In the genomic region with DNA sequence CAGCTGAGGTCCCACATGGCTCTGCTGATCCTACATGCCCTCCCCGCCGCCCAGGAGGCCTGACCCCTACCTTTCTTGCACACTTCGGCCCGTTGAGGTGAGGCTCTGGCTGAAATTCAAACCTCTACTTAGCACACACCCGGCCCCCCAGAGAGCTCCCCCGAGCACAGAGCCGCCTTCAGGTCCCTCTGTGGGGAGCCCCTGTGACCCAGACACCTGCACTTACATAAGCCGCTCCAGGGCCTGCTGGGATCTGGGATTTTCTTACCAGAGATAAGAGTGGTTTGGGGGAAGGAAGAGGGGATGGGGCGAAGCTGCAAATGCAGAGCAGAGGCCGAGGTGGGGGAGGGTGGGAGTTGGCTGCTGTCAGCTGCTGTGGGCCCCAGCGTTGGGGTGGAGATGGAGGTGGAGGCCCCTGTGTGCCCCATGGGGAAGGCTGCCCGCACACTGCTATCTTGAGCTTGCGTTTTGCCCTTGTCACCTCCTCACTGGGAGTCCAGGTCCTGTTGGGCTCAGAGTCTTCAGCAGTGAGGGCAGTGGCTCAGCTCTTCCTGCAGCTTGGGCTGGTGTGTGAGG, we compare ENCODE assay signal across 21 cellular contexts. TPM values are rescaled to one million over a fixed set of nuclear protein-coding genes. Genes with fewer than 3 reads are reported as not detected.
DNase-seq lines count a peak whose midpoint lies in the region; ATAC-seq and TF ChIP-seq lines count a peak whose summit lies in the region.
"Had no signal": no experiment of that assay in that cellular context is flagged by ENCODE, and none has a peak within 500 bp of the region (broad histone marks: within the 10 kb centered on the region; RNA-seq: fewer than 3 reads in every experiment).

No MANE protein-coding gene starts in this region.

- H3K36me3 ChIP-seq in H7 (replicated peaks; ENCODE audit: control insufficient read depth, insufficient read depth, low read length) (peaks cover 21% of the 10 kb centered on the region), Loucy (ENCODE audit: insufficient read depth, low read length) (peaks cover 19% of the 10 kb centered on the region; the same call in 1 of the 2 replicates), trophoblast cell (ENCODE audit: control insufficient read depth in 1 of 2, insufficient read depth in 2 of 2, low read length in 2 of 2) (peaks cover 43 to 46% of the 10 kb centered on the region in 2 experiments)

- no peak overlapping the region for H3K4me3 ChIP-seq in H7 (ENCODE audit: insufficient read depth, low read depth, low read length)
- peak overlapping the region; percentile 91 for H3K4me3 ChIP-seq in Loucy (ENCODE audit: low read length, poor library complexity, severe bottlenecking)
- H3K4me3 ChIP-seq in fibroblast of villous mesenchyme (ENCODE audit: low read depth, low read length), result no peak overlapping the region
- no peak overlapping the region for H3K4me3 ChIP-seq in trophoblast cell (ENCODE audit: low read depth, low read length)
- H3K4me3 ChIP-seq: smooth muscle cell, testis had no signal

- H3K9me2 ChIP-seq in Loucy (replicated peaks; ENCODE audit: low read depth, low read length), result no peaks in the 10 kb centered on the region

- CTCF ChIA-PET in HEK293T (lab: Yijun Ruan, JAX), result no interaction called here

- H3K4me2 ChIP-seq in Loucy (ENCODE audit: low read depth, low read length, poor library complexity, severe bottlenecking) (peak overlapping the region; percentile 96), trophoblast cell (ENCODE audit: low read length) (no peak overlapping the region)
- H3K4me2 ChIP-seq: smooth muscle cell had no signal

- no peak overlapping the region for H3K14ac ChIP-seq in trophoblast cell (ENCODE audit: low read length)

- peaks cover 5% of the 10 kb centered on the region; the same call in 1 of the 2 replicates for H3F3A ChIP-seq in Loucy (ENCODE audit: low read depth)

- H2BK120ac ChIP-seq in trophoblast cell (ENCODE audit: insufficient read depth, low read length, poor library complexity), result no peak overlapping the region

- H3K27ac ChIP-seq in trophoblast cell (ENCODE audit: low read depth, low read length), result no peak overlapping the region
- H3K27ac ChIP-seq: testis had no signal

- H2AFZ ChIP-seq in Loucy (ENCODE audit: low read length) (no peak overlapping the region), trophoblast cell (ENCODE audit: insufficient read depth, low read length, poor library complexity) (no peak overlapping the region)

- whole genome bisulfite sequencing in trophoblast cell (ENCODE audit: extremely low coverage, insufficient coverage, insufficient read length), result no CpG with 5 or more reads among the region's 13 CpGs

- peaks cover 5% of the 10 kb centered on the region for H4K20me1 ChIP-seq in Loucy (ENCODE audit: insufficient read depth, low read length, poor library complexity, severe bottlenecking)

- H3K79me2 ChIP-seq in Loucy (ENCODE audit: insufficient read depth, low read length) (peaks cover 27% of the 10 kb centered on the region), trophoblast cell (ENCODE audit: control insufficient read depth, insufficient read depth, low read length, poor library complexity) (no peaks in the 10 kb centered on the region)

- H3K4me1 ChIP-seq in Loucy (ENCODE audit: insufficient read depth, low read length, poor library complexity, severe bottlenecking) (peaks cover 57% of the 10 kb centered on the region), trophoblast cell (ENCODE audit: control insufficient read depth in 1 of 2, insufficient read depth in 2 of 2, low read length in 2 of 2) (peaks cover 3 to 8% of the 10 kb centered on the region in 2 experiments)
- H3K4me1 ChIP-seq: testis had no signal

- TF ChIP-seq CTCF in Loucy (conservative IDR thresholded peaks at IDR 0.05; ENCODE audit: low read length), result no peak
- no peak for TF ChIP-seq CTCF in fibroblast of villous mesenchyme (IDR thresholded peaks at IDR 0.05; ENCODE audit: insufficient read depth, low read depth, low read length)

- H3K9ac ChIP-seq in Loucy (ENCODE audit: low read depth, low read length, poor library complexity, severe bottlenecking) (peak overlapping the region; percentile 98), trophoblast cell (ENCODE audit: low read length) (peak overlapping the region; percentile 48)

- no peak overlapping the region for H2AK5ac ChIP-seq in trophoblast cell (ENCODE audit: low read length)

- H3K9me3 ChIP-seq in Loucy (ENCODE audit: insufficient read depth, low read depth, low read length) (no peaks in the 10 kb centered on the region), trophoblast cell (ENCODE audit: insufficient read depth, low read depth, low read length) (peaks cover 1% of the 10 kb centered on the region)
- H3K9me3 ChIP-seq: testis had no signal

- no peak overlapping the region for H3K4ac ChIP-seq in trophoblast cell (ENCODE audit: low read depth, low read length)

- no peak overlapping the region for H4K12ac ChIP-seq in trophoblast cell (ENCODE audit: low read depth, low read length)

- H2BK12ac ChIP-seq in trophoblast cell (ENCODE audit: low read length), result no peak overlapping the region

- no peak for ATAC-seq in HG03196 (IDR thresholded peaks at IDR 0.05; ENCODE audit: unreplicated experiment)

- POLR2A ChIA-PET in HEK293T (lab: Yijun Ruan, JAX), result interaction anchor here (1.9 kb wide), 1 partner anchor 50 kb away, joined by 6 read pairs; the partner anchor contains the start of gene POLA2

- peak; percentile 69 for DNase-seq in H7
- DNase-seq in fibroblast of villous mesenchyme (ENCODE audit: low read depth), result peak; percentile 40
- DNase-seq in trophoblast cell, result no peak
- no peak for DNase-seq in HuH-7.5 (ENCODE audit: low spot score)
- DNase-seq in HEK293T (ENCODE audit: extremely low spot score), result no peak
- DNase-seq: activated B cell treated with CpG ODN at 0.5 μM for 24 hours; activated effector memory CD4-positive, alpha-beta T cell treated with anti-CD3 and anti-CD28 coated beads, Interleukin-2, amount 50 U/mL, for 16 hours; AML-193; aorta; foreskin melanocyte; GDM1; NCI-H187; SHP77; T-helper 1 cell; testis had no signal

- no peak overlapping the region for H3K18ac ChIP-seq in trophoblast cell (ENCODE audit: low read length)

- H3K79me1 ChIP-seq in trophoblast cell (ENCODE audit: low read length), result peaks cover 2% of the 10 kb centered on the region

- H3K27me3 ChIP-seq in H7 (ENCODE audit: control insufficient read depth, insufficient read depth, low read length) (no peaks in the 10 kb centered on the region), Loucy (ENCODE audit: insufficient read depth, low read length, poor library complexity, severe bottlenecking) (no peaks in the 10 kb centered on the region), trophoblast cell (ENCODE audit: insufficient read depth, low read length) (no peaks in the 10 kb centered on the region)
- H3K27me3 ChIP-seq: testis had no signal

- H4K8ac ChIP-seq in trophoblast cell (ENCODE audit: low read depth, low read length), result no peak overlapping the region

- H2BK5ac ChIP-seq in trophoblast cell (ENCODE audit: low read depth, low read length, poor library complexity), result no peak overlapping the region

- no peak overlapping the region for H3K23ac ChIP-seq in trophoblast cell (ENCODE audit: low read length)

- H4K91ac ChIP-seq in trophoblast cell (ENCODE audit: low read depth, low read length), result no peak overlapping the region

TF ChIP-seq in HEK293T, 16 proteins besides CTCF, POLR2A, EP300 and RAD21:
- TF ChIP-seq LEF1 (IDR thresholded peaks at IDR 0.05; ENCODE audit: borderline replicate concordance), result no peak
- TF ChIP-seq TARDBP (IDR thresholded peaks at IDR 0.05), result no peak
- TF ChIP-seq ARNT (IDR thresholded peaks at IDR 0.05), result no peak
- TF ChIP-seq HDGF (IDR thresholded peaks at IDR 0.05; ENCODE audit: borderline replicate concordance), result no peak
- no peak for TF ChIP-seq CTBP1 (IDR thresholded peaks at IDR 0.05; ENCODE audit: borderline replicate concordance)
- TF ChIP-seq, protein P1, sequence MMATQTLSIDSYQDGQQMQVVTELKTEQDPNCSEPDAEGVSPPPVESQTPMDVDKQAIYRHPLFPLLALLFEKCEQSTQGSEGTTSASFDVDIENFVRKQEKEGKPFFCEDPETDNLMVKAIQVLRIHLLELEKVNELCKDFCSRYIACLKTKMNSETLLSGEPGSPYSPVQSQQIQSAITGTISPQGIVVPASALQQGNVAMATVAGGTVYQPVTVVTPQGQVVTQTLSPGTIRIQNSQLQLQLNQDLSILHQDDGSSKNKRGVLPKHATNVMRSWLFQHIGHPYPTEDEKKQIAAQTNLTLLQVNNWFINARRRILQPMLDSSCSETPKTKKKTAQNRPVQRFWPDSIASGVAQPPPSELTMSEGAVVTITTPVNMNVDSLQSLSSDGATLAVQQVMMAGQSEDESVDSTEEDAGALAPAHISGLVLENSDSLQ (IDR thresholded peaks at IDR 0.05), result no peak
- TF ChIP-seq SP1 (IDR thresholded peaks at IDR 0.05), result no peak
- no peak for TF ChIP-seq ELF4 (IDR thresholded peaks at IDR 0.05)
- TF ChIP-seq L3MBTL2 (conservative IDR thresholded peaks at IDR 0.05), result no peak

RNA-seq across cellular contexts. Expression of gene CAPN1, which starts 30.6 kb away (rescaled TPM):
- total RNA-seq in H7 (2014; rRNA removed; shearing (Covaris generic)), result 160 and 165 TPM in 2 replicates
- 123 and 133 TPM in 2 replicates for total RNA-seq in fibroblast of villous mesenchyme
- 183 and 194 TPM in 2 replicates for polyA plus RNA-seq in trophoblast cell (2013)

RNA-seq across cellular contexts. Expression of gene SPDYC, which starts 42.3 kb away (rescaled TPM):
- total RNA-seq in H7 (2014; rRNA removed; shearing (Covaris generic)), result 2.0 and 2.3 TPM in 2 replicates
- not detected in 2 replicates for total RNA-seq in fibroblast of villous mesenchyme
- 3.9 TPM in 2 replicates for polyA plus RNA-seq in trophoblast cell (2013)
- total RNA-seq: activated B cell treated with CpG ODN at 0.5 μM for 24 hours, aorta, cerebellum, lower leg skin, M059J, smooth muscle cell had no signal
- polyA plus RNA-seq: aorta, smooth muscle cell had no signal

RNA-seq across cellular contexts. Expression of gene POLA2, which starts 49.4 kb away (rescaled TPM):
- 27.6 and 35.2 TPM in 2 replicates for total RNA-seq in H7 (2014; rRNA removed; shearing (Covaris generic))
- total RNA-seq in fibroblast of villous mesenchyme, result 7.1 and 12.1 TPM in 2 replicates
- 12.6 and 13.3 TPM in 2 replicates for polyA plus RNA-seq in trophoblast cell (2013)

Comparison
In these comparisons a context has a peak if more than half of its experiments do, and no peak if none do; other contexts are left out.
1. DNase-seq: peak in H7 (single experiment) and fibroblast of villous mesenchyme (single experiment); none in trophoblast cell (0 of 2), HuH-7.5 (single experiment) and HEK293T (single experiment).